Comparison of ENCODE assay signal across 8 cellular contexts in the genomic region with DNA sequence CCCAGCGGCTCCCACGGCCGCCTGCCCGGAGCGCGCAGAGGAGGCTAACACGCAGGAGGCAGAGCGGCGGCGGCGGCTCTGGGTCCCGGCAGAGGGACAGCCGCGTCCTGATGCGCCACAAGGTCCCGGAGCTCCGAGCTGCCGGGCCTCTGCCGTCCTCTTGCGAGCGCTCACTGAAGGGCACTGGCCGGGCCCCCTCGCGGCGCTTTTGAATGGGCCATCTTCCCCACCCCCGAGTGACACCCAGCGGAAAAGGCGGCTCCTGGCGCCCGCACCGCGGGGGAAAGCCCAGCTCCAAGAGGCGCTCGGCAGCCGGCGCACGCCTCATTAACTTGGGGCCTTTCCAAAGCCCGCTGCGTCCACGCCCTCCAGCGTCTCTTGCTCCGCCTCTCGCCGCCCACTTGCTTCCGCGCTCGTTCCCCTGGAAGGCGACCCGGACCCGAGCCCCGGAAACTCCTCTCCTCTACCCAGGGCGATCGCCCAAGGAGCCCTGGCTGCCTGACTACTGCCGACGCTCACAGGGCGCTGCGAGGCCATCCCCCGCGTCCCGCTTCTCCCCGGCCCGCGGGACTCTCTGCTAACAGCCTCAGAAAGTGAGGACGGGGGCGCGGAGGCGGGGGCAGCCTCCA.
A peak's percentile ranks its signal among the peaks of the same experiment; 100 is the strongest.
DNase-seq lines count a peak whose midpoint lies in the region; ATAC-seq lines count a peak whose summit lies in the region.

A gene (minus strand): TSS at position 363 of the 629 bp plus-strand sequence.

- H3K27me3 Mint-ChIP-seq in memory B cell = peaks cover 4% of the 10 kb centered on the region

- no peaks in the 10 kb centered on the region for H3K36me3 Mint-ChIP-seq in memory B cell

- DNase-seq in COLO829 (ENCODE audit: low spot score) (peak; percentile 92), HS-5 (ENCODE audit: low read depth) (peak; percentile 86), NK-92 (lab: John Stamatoyannopoulos, UW; ENCODE audit: unreplicated experiment) (peak; percentile 26), memory B cell (ENCODE audit: low spot score in 2 of 2) (peak; percentile 79 to 87)
- DNase-seq in activated CD8-positive, alpha-beta memory T cell treated with anti-CD3 and anti-CD28 coated beads for 24 hours = peak; percentile 98
- peak; percentile 89 to 94 (median 90) for DNase-seq in effector memory CD4-positive, alpha-beta T cell
- DNase-seq in stimulated activated CD8-positive, alpha-beta memory T cell treated with anti-CD3 and anti-CD28 coated beads, Interleukin-12 subunit alpha, Interleukin-12 subunit beta, amount 100 ng/mL, for 24 hours (ENCODE audit: extremely low read depth) = peak; percentile 87

- peak within 1 kb of the TSS; percentile 94 for H3K27ac ChIP-seq in effector memory CD4-positive, alpha-beta T cell (ENCODE audit: insufficient read depth, low read length, poor library complexity, severe bottlenecking)

- no peaks in the 10 kb centered on the region for H3K27me3 ChIP-seq in effector memory CD4-positive, alpha-beta T cell (replicated peaks; ENCODE audit: control insufficient read depth, insufficient read depth, low read length, poor library complexity, severe bottlenecking)

- H3K9me3 Mint-ChIP-seq in memory B cell = no peaks in the 10 kb centered on the region

- peak within 1 kb of the TSS; percentile 91 for H3K4me3 ChIP-seq in effector memory CD4-positive, alpha-beta T cell (ENCODE audit: insufficient read depth, low read depth, low read length, poor library complexity, severe bottlenecking)

- H3K36me3 ChIP-seq in effector memory CD4-positive, alpha-beta T cell (ENCODE audit: control insufficient read depth, insufficient read depth, low read length) = no peaks in the 10 kb centered on the region

- no peaks in the 10 kb centered on the region for H3K9me3 ChIP-seq in effector memory CD4-positive, alpha-beta T cell (ENCODE audit: control insufficient read depth, low read length)

- H3K4me1 Mint-ChIP-seq in memory B cell = peaks cover 18% of the 10 kb centered on the region

- peak within 1 kb of the TSS; percentile 95 for H3K4me3 Mint-ChIP-seq in memory B cell

- ATAC-seq in GM19468 (IDR thresholded peaks at IDR 0.05; ENCODE audit: extremely low read depth, unreplicated experiment) = peak; percentile 77
- peak; percentile 89 for ATAC-seq in memory B cell (ENCODE audit: low read depth)

- peak within 1 kb of the TSS; percentile 84 for H3K27ac Mint-ChIP-seq in memory B cell

- peaks cover 12% of the 10 kb centered on the region for H3K4me1 ChIP-seq in effector memory CD4-positive, alpha-beta T cell (ENCODE audit: control insufficient read depth, insufficient read depth, low read length, poor library complexity, severe bottlenecking)

Comparison
In these comparisons a context has a peak if more than half of its experiments do, and no peak if none do; other contexts are left out.
1. Peak in every context shown above with its lines: DNase-seq, ATAC-seq, H3K4me3 ChIP-seq and H3K27ac ChIP-seq.
2. DNase-seq: peak in every context shown above with its lines; median percentile 98 in activated CD8-positive, alpha-beta memory T cell treated with anti-CD3 and anti-CD28 coated beads for 24 hours; 92 in COLO829; 90 in effector memory CD4-positive, alpha-beta T cell; 87 in stimulated activated CD8-positive, alpha-beta memory T cell treated with anti-CD3 and anti-CD28 coated beads, Interleukin-12 subunit alpha, Interleukin-12 subunit beta, amount 100 ng/mL, for 24 hours; 86 in HS-5; 83 in memory B cell; 26 in NK-92.